Comparison of ENCODE assay signal across 7 cellular contexts in genomic region chr6:39114707-39115599, GRCh38.
DNase-seq lines count a peak whose midpoint lies in the region; ATAC-seq and TF ChIP-seq lines count a peak whose summit lies in the region.

TSS of gene SAYSD1 (minus strand) at chr6:39115186. CDS start at chr6:39115089, 97 bp downstream.

- in situ Hi-C loops in astrocyte of the spinal cord (cut with HindIII; ENCODE audit: low sequenced_read_pairs), result no loop called here

- ATAC-seq in GM18517 (IDR thresholded peaks at IDR 0.05; ENCODE audit: unreplicated experiment) (peak; percentile 93), HG03025 (IDR thresholded peaks at IDR 0.05; ENCODE audit: low FRiP score, unreplicated experiment) (peak; percentile 87)

- H3K4me3 ChIP-seq in astrocyte of the spinal cord (ENCODE audit: low read depth, low read length), result peak within 1 kb of the TSS; percentile 81

- DNase-seq in NCI-H2081 treated with DMSO at 0.1 percent for 48 hours (lab: John Stamatoyannopoulos, UW) (peak; percentile 60), T1000 (lab: John Stamatoyannopoulos, UW) (peak; percentile 91), astrocyte of the spinal cord (ENCODE audit: low read depth, low spot score) (peak; percentile 90), hippocampal formation (lab: John Stamatoyannopoulos, UW) (peak; percentile 69 to 87), retina (peak; percentile 98)

- no peak for TF ChIP-seq CTCF in astrocyte of the spinal cord (IDR thresholded peaks at IDR 0.05; ENCODE audit: low read depth, low read length)

Comparison
In these comparisons a context has a peak if more than half of its experiments do, and no peak if none do; other contexts are left out.
1. Peak in every context shown above with its lines: DNase-seq, ATAC-seq and H3K4me3 ChIP-seq.